In the genomic region with DNA sequence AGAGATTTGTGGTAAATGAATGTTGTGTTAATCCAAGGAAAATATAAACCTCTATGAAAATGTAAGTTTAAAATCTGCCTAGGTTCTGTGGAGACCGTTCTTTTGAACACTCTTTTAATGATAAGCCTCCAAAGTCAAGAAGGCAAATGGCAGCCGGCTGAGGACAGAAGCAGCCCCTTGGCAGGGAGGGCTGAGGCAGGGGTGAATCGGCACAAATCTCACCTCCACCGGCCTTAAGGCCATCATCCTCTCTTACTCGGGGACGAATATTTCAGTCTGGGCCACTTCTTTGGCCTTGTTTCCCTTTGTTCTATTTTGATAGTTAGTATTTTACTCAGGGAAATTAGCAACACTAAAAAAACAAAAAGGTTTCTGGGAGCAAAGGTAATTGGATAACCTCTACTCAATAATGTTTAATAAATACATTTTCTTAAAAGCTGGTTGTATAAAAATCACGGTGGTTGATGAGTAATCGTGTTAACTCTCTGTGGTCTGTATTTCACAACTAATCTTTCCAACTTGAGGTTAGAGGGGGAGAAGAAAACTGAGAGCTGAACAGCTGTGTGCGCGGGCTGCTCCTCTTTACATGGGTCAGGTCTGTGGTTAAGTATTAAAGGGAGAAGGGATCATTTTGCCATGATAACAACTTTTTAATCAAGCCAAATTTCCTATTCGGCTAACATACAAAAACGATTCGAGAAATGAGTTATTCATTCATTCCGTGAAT, we compare ENCODE assay signal across 8 cellular contexts. TPM values are rescaled to one million over a fixed set of nuclear protein-coding genes. Genes with fewer than 3 reads are reported as not detected.
DNase-seq lines count a peak whose midpoint lies in the region; ATAC-seq and TF ChIP-seq lines count a peak whose summit lies in the region.

No MANE protein-coding gene starts in this region.

- BruUV-seq in PC-3 (replicated peaks; lab: Mats Ljungman, UMichigan) = no TSS peak

- TF ChIP-seq CTCF in PC-3 (conservative IDR thresholded peaks at IDR 0.05; ENCODE audit: low read depth, low read length) (no peak), WERI-Rb-1 (IDR thresholded peaks at IDR 0.05; ENCODE audit: low read depth, low read length) (no peak)

- H3K79me2 ChIP-seq in PC-3 (ENCODE audit: low read length) = no peaks in the 10 kb centered on the region

- DNase-seq in PC-3 = peak; percentile 88
- DNase-seq in myocyte (ENCODE audit: low read depth) = peak; percentile 92
- no peak for DNase-seq in RPMI8226
- DNase-seq in NCI-H446 (lab: John Stamatoyannopoulos, UW) = no peak
- no peak for DNase-seq in WERI-Rb-1

- peaks cover 41% of the 10 kb centered on the region for H3K4me1 ChIP-seq in PC-3 (ENCODE audit: insufficient read depth, low read length)

- no peaks in the 10 kb centered on the region for H3K27me3 ChIP-seq in PC-3 (ENCODE audit: low read length)
- H3K27me3 ChIP-seq in WERI-Rb-1 (ENCODE audit: insufficient read depth, low read depth, severe bottlenecking) = no peaks in the 10 kb centered on the region

- no peaks in the 10 kb centered on the region for H3K9me3 ChIP-seq in PC-3 (ENCODE audit: low read length)
- peaks cover 9% of the 10 kb centered on the region for H3K9me3 ChIP-seq in WERI-Rb-1 (ENCODE audit: severe bottlenecking)

- intact Hi-C loops in PC-3 (cut with micrococcal nuclease) = no loop called here

- no peaks in the 10 kb centered on the region for H3F3A ChIP-seq in PC-3 (ENCODE audit: low read length, unreplicated experiment)

- peaks cover 8% of the 10 kb centered on the region; the same call in 1 of the 2 replicates for H3K36me3 ChIP-seq in PC-3 (ENCODE audit: low read depth, low read length)
- H3K36me3 ChIP-seq in WERI-Rb-1 = peaks cover 22% of the 10 kb centered on the region

- no peak overlapping the region for H2AFZ ChIP-seq in PC-3 (ENCODE audit: low read length)

- peak; percentile 81 for ATAC-seq in GM18870 (IDR thresholded peaks at IDR 0.05; ENCODE audit: unreplicated experiment)
- ATAC-seq in HG02763 (IDR thresholded peaks at IDR 0.05; ENCODE audit: unreplicated experiment) = peak; percentile 64
- peak; percentile 16; the same call in 1 of the 2 replicates for ATAC-seq in PC-3
- no peak for ATAC-seq in GM18868 (IDR thresholded peaks at IDR 0.05; ENCODE audit: unreplicated experiment)

- no peaks in the 10 kb centered on the region for H3K9me2 ChIP-seq in PC-3 (replicated peaks; ENCODE audit: low read length)

- no peaks in the 10 kb centered on the region for H4K20me1 ChIP-seq in PC-3 (ENCODE audit: low read length)

- H3K4me2 ChIP-seq in PC-3 (ENCODE audit: low read length) = peak overlapping the region; percentile 60

- POLR2A ChIA-PET in PC-3 (lab: Charles Lee; ENCODE audit: unreplicated experiment) = no interaction called here

- H3K9ac ChIP-seq in PC-3 (ENCODE audit: low read length) = peak overlapping the region; percentile 30; the same call in 1 of the 2 replicates

- peak overlapping the region; percentile 22; the same call in 1 of the 2 replicates for H3K4me3 ChIP-seq in PC-3 (ENCODE audit: low read length)
- H3K4me3 ChIP-seq in WERI-Rb-1 (ENCODE audit: low read depth, low read length) = no peak overlapping the region

- CTCF ChIA-PET in PC-3 (lab: Charles Lee) = no interaction called here

- H3K27ac ChIP-seq in PC-3 (ENCODE audit: low read length) = peak overlapping the region; percentile 84
- H3K27ac ChIP-seq in WERI-Rb-1 = no peak overlapping the region; the same call in 1 of the 2 replicates

RNA-seq across cellular contexts. Expression of gene LGMN, which starts 18.6 kb away (rescaled TPM):
- 44.5 and 46.8 TPM in 2 replicates for total RNA-seq in PC-3 (2014; rRNA removed)
- total RNA-seq in myocyte = 29.6 and 31.6 TPM in 2 replicates
- 25.8 TPM for polyA plus RNA-seq in myocyte (2012)

Comparison
In these comparisons a context has a peak if more than half of its experiments do, and no peak if none do; other contexts are left out.
1. DNase-seq: peak in PC-3 (single experiment) and myocyte (single experiment); none in RPMI8226 (single experiment), NCI-H446 (0 of 2) and WERI-Rb-1 (single experiment).